ENCODE assay signal across 9 cellular contexts in the genomic region with DNA sequence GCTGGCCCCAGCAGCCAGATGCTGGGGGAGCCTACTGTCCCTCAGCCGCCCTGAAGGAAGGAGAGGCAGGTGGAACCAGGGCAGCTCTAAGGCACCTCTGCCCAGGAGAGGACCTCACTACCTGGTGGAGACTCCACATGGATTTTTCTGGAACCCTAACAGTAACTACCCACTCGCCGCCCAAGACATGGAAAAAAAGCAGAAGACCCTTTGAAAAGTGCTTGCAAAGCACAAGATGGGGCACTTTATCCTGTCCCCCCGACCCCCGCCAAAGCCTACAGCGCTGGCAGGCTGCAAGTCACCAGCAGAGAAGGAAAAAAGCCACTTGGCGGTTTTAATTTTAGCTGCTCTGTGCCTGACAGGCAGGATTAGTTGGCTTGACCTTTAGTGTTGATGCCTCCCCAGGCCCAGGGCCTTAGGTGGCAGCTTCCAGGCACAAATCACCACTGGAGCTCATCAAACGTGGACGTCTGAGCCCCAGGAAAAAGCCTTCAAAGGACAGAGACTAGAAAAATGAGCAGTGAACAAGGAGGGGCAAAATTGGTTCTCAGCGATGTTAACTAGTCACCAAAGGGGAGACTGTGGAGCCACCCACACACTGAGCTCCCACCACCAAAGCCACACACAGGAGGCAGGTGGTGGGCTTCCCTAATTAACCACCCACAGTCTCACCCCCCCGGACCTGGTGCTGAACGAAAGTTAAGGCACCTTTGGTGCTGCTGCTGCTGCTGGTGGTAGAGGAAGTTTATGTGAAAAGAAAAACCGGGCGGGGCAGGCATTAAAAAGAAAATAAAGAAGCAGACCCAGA. TPM values are rescaled to one million over a fixed set of nuclear protein-coding genes. Genes with fewer than 3 reads are reported as not detected.
DNase-seq lines count a peak whose midpoint lies in the region; ATAC-seq, FAIRE-seq and TF ChIP-seq lines count a peak whose summit lies in the region.
"Had no signal": no experiment of that assay in that cellular context is flagged by ENCODE, and none has a peak within 500 bp of the region (broad histone marks: within the 10 kb centered on the region; RNA-seq: fewer than 3 reads in every experiment).

No MANE protein-coding gene starts in this region.

- peaks cover 9 to 37% of the 10 kb centered on the region in 2 donors for H3K36me3 Mint-ChIP-seq in naive B cell
- H3K36me3 Mint-ChIP-seq in Calu3 (ENCODE audit: insufficient read depth, unreplicated experiment) = peaks cover 86% of the 10 kb centered on the region

- H3K27ac Mint-ChIP-seq in naive B cell = peak overlapping the region; percentile 47 to 98 (median 92)
- no peak overlapping the region for H3K27ac Mint-ChIP-seq in Calu3 (ENCODE audit: unreplicated experiment)

- ATAC-seq in GM12878 (peak; percentile 2; the same call in 2 of the 3 replicates), naive B cell (ENCODE audit: low read depth in 2 of 2) (peak; percentile 74 to 81)

- peaks cover 5% of the 10 kb centered on the region for H3K79me2 ChIP-seq in GM12878 (ENCODE audit: control insufficient read depth, insufficient read depth, low read length)

- H3K36me3 ChIP-seq in GM12878 (ENCODE audit: control insufficient read depth in 2 of 2, insufficient read depth in 2 of 2, low read length in 1 of 2) = peaks cover 34 to 35% of the 10 kb centered on the region in 2 experiments
- H3K36me3 ChIP-seq in uterus = no peaks in the 10 kb centered on the region

- H3K27me3 Mint-ChIP-seq in naive B cell (no peaks in the 10 kb centered on the region), Calu3 (ENCODE audit: unreplicated experiment) (no peaks in the 10 kb centered on the region)

- CTCF ChIA-PET in GM12878 (lab: Yijun Ruan, JAX) = interaction anchor here (0.9 to 2.5 kb wide), 10 partner anchors 8 to 446 kb away, joined by 3 to 16 read pairs (median 3); a partner anchor contains a TSS
- CTCF ChIA-PET in Calu3 (lab: Charles Lee) = interaction anchor here (0.6 kb wide), 1 partner anchor 359 kb away, joined by 4 read pairs; no protein-coding TSS in a partner anchor

- WGBS in GM12878 (ENCODE audit: insufficient coverage, insufficient replicate concordance, low lambda C conversion rate, missing lambda C conversion rate) = 57% methylated on average over 14 of the region's 14 CpGs

- BruUV-seq in GM12878 (replicated peaks; lab: Mats Ljungman, UMichigan) (no TSS peak), Calu3 (replicated peaks; lab: Mats Ljungman, UMichigan) (no TSS peak)

- H2AFZ ChIP-seq in GM12878 (ENCODE audit: control insufficient read depth, low read depth, low read length) = no peak overlapping the region

- H3K27ac ChIP-seq in GM12878 (ENCODE audit: control insufficient read depth, insufficient read depth) = 0 out of 2 replicates have a peak overlapping the region, but pooled peaks have one; percentile 8
- peak overlapping the region; percentile 33 to 55 for H3K27ac ChIP-seq in uterus
- H3K27ac ChIP-seq: C4-2B had no signal

- H3K27me3 ChIP-seq in GM12878 (replicated peaks in 1 of 2; ENCODE audit: control insufficient read depth in 2 of 2, insufficient read depth in 2 of 2, low read length in 1 of 2) = no peaks in the 10 kb centered on the region
- H3K27me3 ChIP-seq in uterus = no peaks in the 10 kb centered on the region

- H3K4me3 ChIP-seq in GM12878 (no peak overlapping the region), uterus (no peak overlapping the region)

- SMC1A ChIA-PET in GM12878 (lab: Charles Lee; ENCODE audit: uncharacterized antibody, unreplicated experiment) = interaction anchor here (1.0 to 2.9 kb wide), 6 partner anchors 8 to 75 kb away, joined by 3 to 18 read pairs (median 5); a partner anchor contains a TSS

- no peak for FAIRE-seq in GM12878 (lab: Jason Lieb, UNC)

- no peaks in the 10 kb centered on the region for H3K9me3 Mint-ChIP-seq in naive B cell
- H3K9me3 Mint-ChIP-seq in Calu3 (ENCODE audit: low read depth, unreplicated experiment) = no peaks in the 10 kb centered on the region

- H3K9me3 ChIP-seq in GM12878 (replicated peaks; ENCODE audit: control insufficient read depth, insufficient read depth, low read length) (no peaks in the 10 kb centered on the region), uterus (no peaks in the 10 kb centered on the region)

- POLR2A ChIA-PET in GM12878 (lab: Charles Lee) = interaction anchor here (0.7 to 1.6 kb wide), 6 partner anchors 8 to 22 kb away, joined by 3 to 6 read pairs (median 3); a partner anchor contains a TSS

- peak overlapping the region; percentile 64 to 96 (median 87) for H3K4me3 Mint-ChIP-seq in naive B cell
- no peak overlapping the region for H3K4me3 Mint-ChIP-seq in Calu3 (ENCODE audit: low read depth, unreplicated experiment)

- peaks cover 62 to 92% (median 85%) of the 10 kb centered on the region in 3 donors for H3K4me1 Mint-ChIP-seq in naive B cell
- peaks cover 21% of the 10 kb centered on the region for H3K4me1 Mint-ChIP-seq in Calu3 (ENCODE audit: low read depth, unreplicated experiment)

- intact Hi-C loops in GM12878 (cut with micrococcal nuclease; ENCODE audit: unreplicated experiment) = no loop called here
- intact Hi-C loops in uterus (cut with DNase I; ENCODE audit: low total_unique reads) = no loop called here
- intact Hi-C loops in Calu3 (cut with micrococcal nuclease; ENCODE audit: unreplicated experiment) = no loop called here

- no peak for TF ChIP-seq RAD21 in GM12878 (IDR thresholded peaks at IDR 0.05; ENCODE audit: insufficient read depth, low read depth, low read length)

- no peak for TF ChIP-seq EP300 in GM12878 (IDR thresholded peaks at IDR 0.05; ENCODE audit: borderline replicate concordance in 1 of 2, control insufficient read depth in 1 of 2, low read depth in 2 of 2, low read length in 2 of 2)

- peaks cover 19% of the 10 kb centered on the region for H4K20me1 ChIP-seq in GM12878 (ENCODE audit: control insufficient read depth, insufficient read depth)

- TF ChIP-seq POLR2A in GM12878 (IDR thresholded peaks at IDR 0.05; ENCODE audit: low read depth, low read length) (no peak; the same call in 1 of the 2 replicates), uterus (IDR thresholded peaks at IDR 0.05) (no peak)

- in situ Hi-C loops in GM12878 (cut with MboI) = no loop called here

- TF ChIP-seq CTCF in GM12878 (IDR thresholded peaks at IDR 0.05 in 2 of 3, conservative IDR thresholded peaks at IDR 0.05 in 1 of 3; ENCODE audit: control insufficient read depth in 2 of 3, extremely low read depth in 1 of 3, insufficient read depth in 1 of 3, low read depth in 3 of 3, low read length in 3 of 3) (no peak), uterus (IDR thresholded peaks at IDR 0.05) (no peak), Calu3 (IDR thresholded peaks at IDR 0.05; ENCODE audit: unreplicated experiment) (no peak)

- H3K4me1 ChIP-seq in GM12878 (ENCODE audit: control insufficient read depth, insufficient read depth, low read length) (peaks cover 17% of the 10 kb centered on the region), uterus (peaks cover 9 to 16% of the 10 kb centered on the region in 2 donors)

- no peak overlapping the region for H3K4me2 ChIP-seq in GM12878 (ENCODE audit: control insufficient read depth, insufficient read depth)

- RAD21 ChIA-PET in GM12878 (lab: Charles Lee; ENCODE audit: unreplicated experiment) = interaction anchor here (1.0 to 1.4 kb wide), 3 partner anchors 9 to 75 kb away, joined by 3 to 5 read pairs (median 4); a partner anchor contains a TSS

- H3K9ac ChIP-seq in GM12878 (ENCODE audit: control insufficient read depth, insufficient read depth, low read length) = no peak overlapping the region

- DNase-seq in stimulated activated CD4-positive, alpha-beta T cell treated with anti-CD3 and anti-CD28 coated beads, Interleukin-2, amount 100 ng/mL, for 24 hours = peak; percentile 32 to 56
- no peak for DNase-seq in stimulated activated CD4-positive, alpha-beta T cell treated with anti-CD3 and anti-CD28 coated beads, Interleukin-2, amount 100 ng/mL, for 48 hours
- no peak for DNase-seq in GM12878 (ENCODE audit: low read depth, low spot score)
- peak; percentile 85 for DNase-seq in naive B cell
- DNase-seq in uterus = no peak
- no peak for DNase-seq in DMS 273 treated with DMSO at 0.1 percent for 48 hours (lab: John Stamatoyannopoulos, UW)
- no peak for DNase-seq in Calu3
- DNase-seq in cortex of kidney (lab: John Stamatoyannopoulos, UW) = no peak

RNA-seq across cellular contexts. Expression of a gene that starts 4.2 kb away (rescaled TPM):
- total RNA-seq in GM12878 (2013; cell fraction: nucleolus; rRNA removed) = 2.2 and 3.1 TPM in 2 replicates
- total RNA-seq in GM12878 (2014; rRNA removed) (0.27 and 0.34 TPM in 2 replicates), GM12878 (2014; rRNA removed; fragmentation: Illumina TruSeq; extraction: Trizol) (0.23 and 0.27 TPM in 2 replicates), GM12878 (2021) (0.28 and 0.35 TPM in 2 replicates), uterus (10 to 100 TPM in 2 of 4 donors, 1 to 10 TPM in 2; 2.9 to 42.8 (median 11.4) TPM), Calu3 (2022) (1.4 and 1.8 TPM in 2 replicates)
- 0.42 TPM for polyA plus RNA-seq in GM12878 (2011; ENCODE audit: low read depth)
- polyA plus RNA-seq in GM12878 (2011; rRNA removed) (0.32 and 0.33 TPM in 2 replicates), GM12878 (2014; fragmentation: Illumina TruSeq; extraction: Trizol) (0.19 TPM in 1 of 2 replicates, not detected in the other), GM12878 (2014; fragmentation: Nextera tagmentation; extraction: Ambion mirVana) (under 1 TPM; 0.04 to 0.08 TPM), GM12878 (2014; rRNA removed) (0.61 and 3.7 TPM in 2 replicates), GM12878 (2016; fragmentation: Nextera tagmentation; extraction: Ambion mirVana) (under 1 TPM in 1 of 2 experiments, not detected in 1; 0.04 TPM), naive B cell (ENCODE audit: low read depth in 6 of 6) (1 to 10 TPM in 5 of 6 donors, not detected in 1; 2.1 to 4.9 (median 2.2) TPM)
- polyA plus RNA-seq in GM12878 (2011; cell fraction: cytosol; rRNA removed) = 0.19 and 0.20 TPM in 2 replicates
- polyA plus RNA-seq in GM12878 (2011; cell fraction: nucleus; rRNA removed) = 1.1 and 1.4 TPM in 2 replicates
- polyA plus RNA-seq in GM12878 (2012) = 0.80 and 0.88 TPM in 2 replicates
- 0.72 and 0.95 TPM in 2 replicates for polyA minus RNA-seq in GM12878 (2011; rRNA and poly(A)+ RNA removed)
- not detected in 2 replicates for polyA minus RNA-seq in GM12878 (2011; cell fraction: cytosol; rRNA and poly(A)+ RNA removed)
- polyA minus RNA-seq in GM12878 (2011; cell fraction: nucleus; rRNA and poly(A)+ RNA removed) = 0.48 and 2.0 TPM in 2 replicates

RNA-seq across cellular contexts. Expression of a gene that starts 14.3 kb away (rescaled TPM):
- 483 and 541 TPM in 2 replicates for total RNA-seq in GM12878 (2013; cell fraction: nucleolus; rRNA removed)
- total RNA-seq in GM12878 (2014; rRNA removed) (88.2 and 111 TPM in 2 replicates), GM12878 (2014; rRNA removed; fragmentation: Illumina TruSeq; extraction: Trizol) (76.0 and 84.4 TPM in 2 replicates), GM12878 (2021) (327 and 337 TPM in 2 replicates), uterus (100 to 1,000 TPM in 3 of 4 donors, 10 to 100 TPM in 1; 62.0 to 374 (median 219) TPM), Calu3 (2022) (312 and 319 TPM in 2 replicates)
- polyA plus RNA-seq in GM12878 (2011; ENCODE audit: low read depth) = 194 TPM
- polyA plus RNA-seq in GM12878 (2011; rRNA removed) (82.5 and 84.8 TPM in 2 replicates), GM12878 (2014; fragmentation: Illumina TruSeq; extraction: Trizol) (216 and 280 TPM in 2 replicates), GM12878 (2014; fragmentation: Nextera tagmentation; extraction: Ambion mirVana) (10 to 100 TPM; 13.6 to 29.6 TPM), GM12878 (2014; rRNA removed) (155 and 172 TPM in 2 replicates), GM12878 (2016; fragmentation: Nextera tagmentation; extraction: Ambion mirVana) (100 to 1,000 TPM in 1 of 2 experiments, 10 to 100 TPM in 1; 97.4 to 109 TPM), naive B cell (ENCODE audit: low read depth in 6 of 6) (100 to 1,000 TPM in 4 of 6 donors, 10 to 100 TPM in 2; 68.6 to 242 (median 132) TPM)
- polyA plus RNA-seq in GM12878 (2011; cell fraction: cytosol; rRNA removed) = 66.7 and 83.7 TPM in 2 replicates
- 212 and 291 TPM in 2 replicates for polyA plus RNA-seq in GM12878 (2011; cell fraction: nucleus; rRNA removed)
- polyA plus RNA-seq in GM12878 (2012) = 178 and 252 TPM in 2 replicates
- 79.1 and 94.2 TPM in 2 replicates for polyA minus RNA-seq in GM12878 (2011; rRNA and poly(A)+ RNA removed)
- 53.6 and 66.4 TPM in 2 replicates for polyA minus RNA-seq in GM12878 (2011; cell fraction: cytosol; rRNA and poly(A)+ RNA removed)
- polyA minus RNA-seq in GM12878 (2011; cell fraction: nucleus; rRNA and poly(A)+ RNA removed) = 124 and 191 TPM in 2 replicates

RNA-seq across cellular contexts. Expression of a gene that starts 20.1 kb away (rescaled TPM):
- 17.4 and 18.5 TPM in 2 replicates for total RNA-seq in GM12878 (2013; cell fraction: nucleolus; rRNA removed)
- total RNA-seq in GM12878 (2014; rRNA removed) = 5.5 and 6.8 TPM in 2 replicates
- total RNA-seq in GM12878 (2014; rRNA removed; fragmentation: Illumina TruSeq; extraction: Trizol) = 1.7 and 3.0 TPM in 2 replicates
- 8.3 and 9.0 TPM in 2 replicates for total RNA-seq in GM12878 (2021)
- polyA plus RNA-seq in GM12878 (2011; ENCODE audit: low read depth) = 4.3 TPM
- 3.0 and 6.2 TPM in 2 replicates for polyA plus RNA-seq in GM12878 (2011; rRNA removed)
- 6.3 and 8.3 TPM in 2 replicates for polyA plus RNA-seq in GM12878 (2011; cell fraction: cytosol; rRNA removed)
- polyA plus RNA-seq in GM12878 (2011; cell fraction: nucleus; rRNA removed) = 39.4 and 45.3 TPM in 2 replicates
- polyA plus RNA-seq in GM12878 (2012) = 7.1 and 14.4 TPM in 2 replicates
- polyA plus RNA-seq in GM12878 (2014; fragmentation: Illumina TruSeq; extraction: Trizol) = 2.6 and 2.7 TPM in 2 replicates
- under 1 TPM; 0.26 to 0.66 TPM for polyA plus RNA-seq in GM12878 (2014; fragmentation: Nextera tagmentation; extraction: Ambion mirVana)
- 7.0 and 11.2 TPM in 2 replicates for polyA plus RNA-seq in GM12878 (2014; rRNA removed)
- 1 to 10 TPM; 4.5 to 6.4 TPM for polyA plus RNA-seq in GM12878 (2016; fragmentation: Nextera tagmentation; extraction: Ambion mirVana)
- 2.6 and 3.7 TPM in 2 replicates for polyA minus RNA-seq in GM12878 (2011; rRNA and poly(A)+ RNA removed)
- 2.1 and 3.2 TPM in 2 replicates for polyA minus RNA-seq in GM12878 (2011; cell fraction: cytosol; rRNA and poly(A)+ RNA removed)
- 5.0 and 6.9 TPM in 2 replicates for polyA minus RNA-seq in GM12878 (2011; cell fraction: nucleus; rRNA and poly(A)+ RNA removed)
- 100 to 1,000 TPM; 274 to 429 (median 285) TPM for polyA plus RNA-seq in naive B cell (ENCODE audit: low read depth in 6 of 6)
- total RNA-seq in uterus = 10 to 100 TPM in 3 of 4 donors, 1 to 10 TPM in 1; 3.2 to 72.8 (median 23.3) TPM
- not detected in 2 replicates for total RNA-seq in Calu3 (2022)

RNA-seq across cellular contexts. Expression of a gene that starts 39.0 kb away (rescaled TPM):
- total RNA-seq in GM12878 (2013; cell fraction: nucleolus; rRNA removed) = 51.0 and 55.9 TPM in 2 replicates
- 66.7 and 74.7 TPM in 2 replicates for total RNA-seq in GM12878 (2014; rRNA removed)
- 36.9 and 41.0 TPM in 2 replicates for total RNA-seq in GM12878 (2014; rRNA removed; fragmentation: Illumina TruSeq; extraction: Trizol)
- 78.1 and 79.2 TPM in 2 replicates for total RNA-seq in GM12878 (2021)
- 11.2 TPM for polyA plus RNA-seq in GM12878 (2011; ENCODE audit: low read depth)
- 27.3 and 49.9 TPM in 2 replicates for polyA plus RNA-seq in GM12878 (2011; rRNA removed)
- 73.2 and 91.2 TPM in 2 replicates for polyA plus RNA-seq in GM12878 (2011; cell fraction: cytosol; rRNA removed)
- polyA plus RNA-seq in GM12878 (2011; cell fraction: nucleus; rRNA removed) = 284 and 290 TPM in 2 replicates
- polyA plus RNA-seq in GM12878 (2012) = 33.8 and 37.8 TPM in 2 replicates
- polyA plus RNA-seq in GM12878 (2014; fragmentation: Illumina TruSeq; extraction: Trizol) = 16.1 and 42.8 TPM in 2 replicates
- polyA plus RNA-seq in GM12878 (2014; fragmentation: Nextera tagmentation; extraction: Ambion mirVana) = 1 to 10 TPM in 1 of 2 experiments, under 1 TPM in 1; 0.98 to 4.4 TPM
- 69.0 and 71.8 TPM in 2 replicates for polyA plus RNA-seq in GM12878 (2014; rRNA removed)
- polyA plus RNA-seq in GM12878 (2016; fragmentation: Nextera tagmentation; extraction: Ambion mirVana) = 10 to 100 TPM; 47.8 to 52.9 TPM
- 58.6 and 101 TPM in 2 replicates for polyA minus RNA-seq in GM12878 (2011; rRNA and poly(A)+ RNA removed)
- polyA minus RNA-seq in GM12878 (2011; cell fraction: cytosol; rRNA and poly(A)+ RNA removed) = 25.9 and 26.6 TPM in 2 replicates
- polyA minus RNA-seq in GM12878 (2011; cell fraction: nucleus; rRNA and poly(A)+ RNA removed) = 50.8 and 62.9 TPM in 2 replicates
- polyA plus RNA-seq in naive B cell (ENCODE audit: low read depth in 6 of 6) = 10 to 100 TPM; 29.8 to 65.0 (median 39.7) TPM
- 10 to 100 TPM; 10.2 to 49.1 (median 24.4) TPM for total RNA-seq in uterus
- 17.0 and 17.4 TPM in 2 replicates for total RNA-seq in Calu3 (2022)

RNA-seq across cellular contexts. Expression of a gene that starts 41.0 kb away (rescaled TPM):
- total RNA-seq in GM12878 (2013; cell fraction: nucleolus; rRNA removed) = 1.8 and 2.7 TPM in 2 replicates
- total RNA-seq in GM12878 (2014; rRNA removed) (0.06 TPM in 1 of 2 replicates, not detected in the other), GM12878 (2014; rRNA removed; fragmentation: Illumina TruSeq; extraction: Trizol) (0.18 and 0.22 TPM in 2 replicates), GM12878 (2021) (0.29 and 0.74 TPM in 2 replicates), uterus (10 to 100 TPM in 2 of 4 donors, 1 to 10 TPM in 1, under 1 TPM in 1; 0.88 to 48.4 (median 12.6) TPM), Calu3 (2022) (not detected in 2 replicates)
- not detected for polyA plus RNA-seq in GM12878 (2011; ENCODE audit: low read depth)
- polyA plus RNA-seq in GM12878 (2011; rRNA removed) (1.1 and 1.4 TPM in 2 replicates), GM12878 (2014; fragmentation: Illumina TruSeq; extraction: Trizol) (0.09 TPM in 1 of 2 replicates, not detected in the other), GM12878 (2014; fragmentation: Nextera tagmentation; extraction: Ambion mirVana) (under 1 TPM; 0.03 to 0.07 TPM), GM12878 (2014; rRNA removed) (0.08 and 0.28 TPM in 2 replicates), GM12878 (2016; fragmentation: Nextera tagmentation; extraction: Ambion mirVana) (under 1 TPM; 0.24 to 0.52 TPM), naive B cell (ENCODE audit: low read depth in 6 of 6) (not detected)
- polyA plus RNA-seq in GM12878 (2011; cell fraction: cytosol; rRNA removed) = 2.2 and 2.7 TPM in 2 replicates
- polyA plus RNA-seq in GM12878 (2011; cell fraction: nucleus; rRNA removed) = 8.3 and 17.7 TPM in 2 replicates
- 0.11 and 0.32 TPM in 2 replicates for polyA plus RNA-seq in GM12878 (2012)
- polyA minus RNA-seq in GM12878 (2011; rRNA and poly(A)+ RNA removed) = 11.6 and 16.6 TPM in 2 replicates
- 9.4 and 11.8 TPM in 2 replicates for polyA minus RNA-seq in GM12878 (2011; cell fraction: cytosol; rRNA and poly(A)+ RNA removed)
- polyA minus RNA-seq in GM12878 (2011; cell fraction: nucleus; rRNA and poly(A)+ RNA removed) = 5.4 and 16.4 TPM in 2 replicates

Comparison
In these comparisons a context has a peak if more than half of its experiments do, and no peak if none do; other contexts are left out.
1. DNase-seq: peak in stimulated activated CD4-positive, alpha-beta T cell treated with anti-CD3 and anti-CD28 coated beads, Interleukin-2, amount 100 ng/mL, for 24 hours (2 of 2) and naive B cell (single experiment); none in stimulated activated CD4-positive, alpha-beta T cell treated with anti-CD3 and anti-CD28 coated beads, Interleukin-2, amount 100 ng/mL, for 48 hours (0 of 2), GM12878 (single experiment), uterus (0 of 2), DMS 273 treated with DMSO at 0.1 percent for 48 hours (single experiment), Calu3 (single experiment) and cortex of kidney (single experiment).